ENCODE assay signal across 20 cellular contexts in the genomic region with DNA sequence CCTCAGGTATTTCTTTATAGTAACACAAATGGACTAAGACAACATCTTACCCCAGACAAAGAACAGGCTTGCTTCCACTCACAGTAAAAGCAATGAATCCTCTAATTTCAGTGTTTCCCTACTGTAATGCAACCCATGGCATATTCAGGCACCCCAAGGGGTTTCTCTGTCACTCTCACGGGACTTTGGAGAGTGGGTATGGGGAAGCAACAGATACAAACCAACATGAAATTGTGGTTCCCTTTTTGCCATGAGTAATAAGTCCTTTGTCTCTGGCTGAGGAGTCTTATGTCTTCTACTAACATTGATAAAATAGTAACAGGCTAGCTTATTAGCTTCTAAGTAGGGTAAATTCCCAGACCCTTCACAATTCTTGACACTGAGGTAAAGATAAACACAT. TPM values are rescaled to one million over a fixed set of nuclear protein-coding genes. Genes with fewer than 3 reads are reported as not detected.
DNase-seq lines count a peak whose midpoint lies in the region; ATAC-seq and TF ChIP-seq lines count a peak whose summit lies in the region.
"Had no signal": no experiment of that assay in that cellular context is flagged by ENCODE, and none has a peak within 500 bp of the region (broad histone marks: within the 10 kb centered on the region; RNA-seq: fewer than 3 reads in every experiment).

No MANE protein-coding gene starts in this region.

- DNase-seq in SKM-1 treated with dmso at 0.1 percent for 144 hours (lab: John Stamatoyannopoulos, UW; ENCODE audit: unreplicated experiment) (peak; percentile 69), SKM-1 (lab: John Stamatoyannopoulos, UW; ENCODE audit: unreplicated experiment) (no peak), NOMO-1 (lab: John Stamatoyannopoulos, UW; ENCODE audit: unreplicated experiment in 2 of 2) (peak; percentile 35 to 80), foreskin keratinocyte (no peak), NCI-H2196 treated with DMSO at 0.1 percent for 48 hours (lab: John Stamatoyannopoulos, UW; ENCODE audit: unreplicated experiment) (no peak), posterior cingulate gyrus (no peak)
- no peak for DNase-seq in stimulated activated naive B cell treated with anti-CD40 and anti-IgM and Interleukin-4, amounts not matched to agents 10 μg/mL and 1 μg/mL and 100 μg/mL, for 72 hours
- DNase-seq: activated CD4-positive, alpha-beta T cell treated with anti-CD3 and anti-CD28 coated beads, Interleukin-2, amount 10 ng/mL, durations not matched to agents 7 days and 5 days; activated T-cell treated with anti-CD3 and anti-CD28 coated beads, Interleukin-2, amount 50 U/mL, for 72 hours; adrenal gland; effector CD8-positive, alpha-beta T cell; EL; heart right ventricle; NCI-H1417; NCI-H226; NK-92 treated with Interleukin-12 subunit alpha and Interleukin-12 subunit beta, amount 100 ng/mL, for 24 hours had no signal

- intact Hi-C loops in posterior cingulate gyrus (cut with DNase I) = no loop called here

- H3K36me3 Mint-ChIP-seq in stimulated activated naive B cell treated with anti-CD40 and anti-IgM and Interleukin-4, amounts not matched to agents 10 μg/mL and 1 μg/mL and 100 μg/mL, for 72 hours = peaks cover 2 to 9% of the 10 kb centered on the region in 2 donors

- ATAC-seq in foreskin keratinocyte = no peak
- peak; percentile 70 to 82 for ATAC-seq in stimulated activated naive B cell treated with anti-CD40 and anti-IgM and Interleukin-4, amounts not matched to agents 10 μg/mL and 1 μg/mL and 100 μg/mL, for 72 hours (replicated peaks)
- ATAC-seq in activated CD4-positive, CD25-positive, alpha-beta regulatory T cell treated with anti-CD3 and anti-CD28 coated beads, Interleukin-2, amount 50 U/mL, for 24 hours = no peak
- ATAC-seq: activated T-cell treated with anti-CD3 and anti-CD28 coated beads, Interleukin-2, amount 50 U/mL, for 72 hours had no signal

- H3K9me3 Mint-ChIP-seq in stimulated activated naive B cell treated with anti-CD40 and anti-IgM and Interleukin-4, amounts not matched to agents 10 μg/mL and 1 μg/mL and 100 μg/mL, for 72 hours = peaks cover 0 to 3% of the 10 kb centered on the region in 2 donors

- peak overlapping the region; percentile 12 for H3K27ac ChIP-seq in foreskin keratinocyte
- H3K27ac ChIP-seq: SJSA1 had no signal

- peaks cover 18 to 30% of the 10 kb centered on the region in 2 donors for H3K4me1 Mint-ChIP-seq in stimulated activated naive B cell treated with anti-CD40 and anti-IgM and Interleukin-4, amounts not matched to agents 10 μg/mL and 1 μg/mL and 100 μg/mL, for 72 hours

- no peak overlapping the region for H3K4me3 Mint-ChIP-seq in stimulated activated naive B cell treated with anti-CD40 and anti-IgM and Interleukin-4, amounts not matched to agents 10 μg/mL and 1 μg/mL and 100 μg/mL, for 72 hours
- H3K4me3 Mint-ChIP-seq: activated T-cell treated with anti-CD3 and anti-CD28 coated beads, Interleukin-2, amount 50 U/mL, for 72 hours had no signal

- H3K4me1 ChIP-seq in foreskin keratinocyte = no peaks in the 10 kb centered on the region
- H3K4me1 ChIP-seq: adrenal gland had no signal

- no peaks in the 10 kb centered on the region for H3K27me3 ChIP-seq in foreskin keratinocyte
- H3K27me3 ChIP-seq: adrenal gland, SJSA1 had no signal

- H3K27ac Mint-ChIP-seq in stimulated activated naive B cell treated with anti-CD40 and anti-IgM and Interleukin-4, amounts not matched to agents 10 μg/mL and 1 μg/mL and 100 μg/mL, for 72 hours = no peak overlapping the region
- H3K27ac Mint-ChIP-seq: activated CD4-positive, alpha-beta T cell treated with anti-CD3 and anti-CD28 coated beads, Interleukin-2, amount 10 ng/mL, durations not matched to agents 7 days and 5 days; activated T-cell treated with anti-CD3 and anti-CD28 coated beads, Interleukin-2, amount 50 U/mL, for 72 hours had no signal

- TF ChIP-seq CTCF in foreskin keratinocyte (conservative IDR thresholded peaks at IDR 0.05) = no peak

- peaks cover 9 to 19% of the 10 kb centered on the region in 2 donors for H3K27me3 Mint-ChIP-seq in stimulated activated naive B cell treated with anti-CD40 and anti-IgM and Interleukin-4, amounts not matched to agents 10 μg/mL and 1 μg/mL and 100 μg/mL, for 72 hours
- H3K27me3 Mint-ChIP-seq: activated CD4-positive, alpha-beta T cell treated with anti-CD3 and anti-CD28 coated beads, Interleukin-2, amount 10 ng/mL, durations not matched to agents 7 days and 5 days had no signal

RNA-seq across cellular contexts. Expression of a gene that starts 51.4 kb away (rescaled TPM):
- 0.31 TPM in 1 of 2 replicates, not detected in the other for total RNA-seq in foreskin keratinocyte
- polyA plus RNA-seq in foreskin keratinocyte = 0.09 and 0.10 TPM in 2 replicates
- total RNA-seq: fibroblast of lung, osteocyte had no signal
- polyA plus RNA-seq: fibroblast of lung had no signal

Comparison
In these comparisons a context has a peak if more than half of its experiments do, and no peak if none do; other contexts are left out.
1. DNase-seq: peak in SKM-1 treated with dmso at 0.1 percent for 144 hours (single experiment) and NOMO-1 (2 of 2); none in SKM-1 (single experiment), foreskin keratinocyte (0 of 2), stimulated activated naive B cell treated with anti-CD40 and anti-IgM and Interleukin-4, amounts not matched to agents 10 μg/mL and 1 μg/mL and 100 μg/mL, for 72 hours (single experiment), NCI-H2196 treated with DMSO at 0.1 percent for 48 hours (single experiment) and posterior cingulate gyrus (0 of 10).
2. ATAC-seq: peak in stimulated activated naive B cell treated with anti-CD40 and anti-IgM and Interleukin-4, amounts not matched to agents 10 μg/mL and 1 μg/mL and 100 μg/mL, for 72 hours (2 of 2); none in foreskin keratinocyte (single experiment) and activated CD4-positive, CD25-positive, alpha-beta regulatory T cell treated with anti-CD3 and anti-CD28 coated beads, Interleukin-2, amount 50 U/mL, for 24 hours (0 of 2).